Comparison of ENCODE assay signal across 8 cellular contexts in the genomic region with DNA sequence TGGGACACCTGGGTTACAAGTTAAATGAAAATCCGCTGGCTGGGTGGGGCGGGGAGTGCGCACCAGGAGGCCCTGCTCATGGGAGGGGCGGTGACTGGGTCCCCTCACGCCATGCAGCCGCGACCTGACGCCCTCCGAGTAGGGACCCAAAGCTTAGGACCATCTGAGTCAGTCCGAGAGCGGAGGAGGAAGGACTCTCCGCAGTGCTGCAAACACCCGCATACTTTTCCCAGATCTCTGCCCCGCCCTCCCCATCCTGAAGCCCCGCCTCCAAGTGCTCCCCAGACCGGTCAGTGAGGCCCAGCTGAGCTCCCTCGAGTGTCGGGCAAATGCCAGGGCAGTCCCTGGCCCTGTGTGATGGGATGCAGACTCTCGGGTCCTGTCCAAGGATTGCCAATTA. TPM values are rescaled to one million over a fixed set of nuclear protein-coding genes. Genes with fewer than 3 reads are reported as not detected.
DNase-seq lines count a peak whose midpoint lies in the region; ATAC-seq and TF ChIP-seq lines count a peak whose summit lies in the region.

No MANE protein-coding gene starts in this region.

- DNase-seq in CD8-positive, alpha-beta memory T cell, result peak in 1 of 5 donors; percentile 49
- DNase-seq in effector memory CD4-positive, alpha-beta T cell, result no peak
- DNase-seq in NCI-H1048 (lab: John Stamatoyannopoulos, UW) (no peak), NCI-H748 (lab: John Stamatoyannopoulos, UW; ENCODE audit: unreplicated experiment) (no peak)

- no peak overlapping the region for H3K27ac ChIP-seq in CD8-positive, alpha-beta memory T cell (ENCODE audit: low read depth, low read length)
- H3K27ac ChIP-seq in HUES48 (ENCODE audit: low read depth, low read length), result no peak overlapping the region
- no peak overlapping the region for H3K27ac ChIP-seq in effector memory CD4-positive, alpha-beta T cell (ENCODE audit: insufficient read depth, low read length, poor library complexity, severe bottlenecking)
- no peak overlapping the region for H3K27ac ChIP-seq in neural cell (ENCODE audit: low read length)

- H3K9ac ChIP-seq in HUES48 (ENCODE audit: low read depth, low read length) (no peak overlapping the region), neural cell (ENCODE audit: low read length) (no peak overlapping the region)

- POLR2A ChIA-PET in CD8-positive, alpha-beta memory T cell (lab: Charles Lee), result interaction anchor here (1.1 kb wide), 1 partner anchor 9 kb away, joined by 5 read pairs; no protein-coding TSS in a partner anchor

- peak overlapping the region; percentile 84 to 91 (median 87) for H3K4me3 Mint-ChIP-seq in CD8-positive, alpha-beta memory T cell

- no peaks in the 10 kb centered on the region for H3K36me3 ChIP-seq in CD8-positive, alpha-beta memory T cell (ENCODE audit: insufficient read depth, low read length)
- no peaks in the 10 kb centered on the region for H3K36me3 ChIP-seq in HUES48 (ENCODE audit: control insufficient read depth, insufficient read depth, low read length)
- H3K36me3 ChIP-seq in effector memory CD4-positive, alpha-beta T cell (ENCODE audit: control insufficient read depth, insufficient read depth, low read length), result no peaks in the 10 kb centered on the region
- H3K36me3 ChIP-seq in neural cell (ENCODE audit: insufficient read depth, low read length), result no peaks in the 10 kb centered on the region

- peaks cover 0 to 2% (median 0%) of the 10 kb centered on the region in 5 donors for H3K9me3 Mint-ChIP-seq in CD8-positive, alpha-beta memory T cell

- H3K4me2 ChIP-seq in neural cell (ENCODE audit: low read length), result peak overlapping the region; percentile 81

- TF ChIP-seq CTCF in neural cell (IDR thresholded peaks at IDR 0.05; ENCODE audit: poor library complexity, severe bottlenecking), result no peak

- no peaks in the 10 kb centered on the region for H3K9me2 ChIP-seq in neural cell (ENCODE audit: insufficient read depth, low read length)

- peaks cover 35 to 46% (median 37%) of the 10 kb centered on the region in 3 donors for H3K4me1 Mint-ChIP-seq in CD8-positive, alpha-beta memory T cell

- TF ChIP-seq RAD21 in neural cell (conservative IDR thresholded peaks at IDR 0.05), result no peak

- peaks cover 20% of the 10 kb centered on the region for H3K27me3 ChIP-seq in CD8-positive, alpha-beta memory T cell (ENCODE audit: insufficient read depth, low read length, poor library complexity, severe bottlenecking)
- H3K27me3 ChIP-seq in HUES48 (ENCODE audit: control insufficient read depth, insufficient read depth, low read length) (peaks cover 100% of the 10 kb centered on the region), neural cell (ENCODE audit: insufficient read depth, low read depth, low read length) (peaks cover 99% of the 10 kb centered on the region)
- peaks cover 12% of the 10 kb centered on the region for H3K27me3 ChIP-seq in effector memory CD4-positive, alpha-beta T cell (replicated peaks; ENCODE audit: control insufficient read depth, insufficient read depth, low read length, poor library complexity, severe bottlenecking)

- no peaks in the 10 kb centered on the region for H3K36me3 Mint-ChIP-seq in CD8-positive, alpha-beta memory T cell

- CTCF ChIA-PET in CD8-positive, alpha-beta memory T cell (lab: Charles Lee), result interaction anchor here (0.8 to 2.4 kb wide), 8 partner anchors 19 to 515 kb away, joined by 3 to 9 read pairs (median 5); no protein-coding TSS in a partner anchor

- H3K4me3 ChIP-seq in CD8-positive, alpha-beta memory T cell (ENCODE audit: low read length), result peak overlapping the region; percentile 68
- peak overlapping the region; percentile 59 for H3K4me3 ChIP-seq in HUES48 (ENCODE audit: low read depth, low read length)
- peak overlapping the region; percentile 65 for H3K4me3 ChIP-seq in effector memory CD4-positive, alpha-beta T cell (ENCODE audit: insufficient read depth, low read depth, low read length, poor library complexity, severe bottlenecking)
- peak overlapping the region; percentile 68 for H3K4me3 ChIP-seq in neural cell (ENCODE audit: low read length)

- ATAC-seq in HG03108 (IDR thresholded peaks at IDR 0.05; ENCODE audit: unreplicated experiment), result no peak
- ATAC-seq in HG02763 (IDR thresholded peaks at IDR 0.05; ENCODE audit: unreplicated experiment), result no peak

- no peaks in the 10 kb centered on the region for H3F3A ChIP-seq in neural cell (ENCODE audit: insufficient read depth, low read length, poor library complexity, severe bottlenecking)

- H3K4me1 ChIP-seq in CD8-positive, alpha-beta memory T cell (ENCODE audit: insufficient read depth, low read length), result peaks cover 23% of the 10 kb centered on the region
- peaks cover 47% of the 10 kb centered on the region for H3K4me1 ChIP-seq in HUES48 (ENCODE audit: control insufficient read depth, insufficient read depth, low read length)
- peaks cover 26% of the 10 kb centered on the region for H3K4me1 ChIP-seq in effector memory CD4-positive, alpha-beta T cell (ENCODE audit: control insufficient read depth, insufficient read depth, low read length, poor library complexity, severe bottlenecking)

- H3K27me3 Mint-ChIP-seq in CD8-positive, alpha-beta memory T cell, result peaks cover 39 to 40% of the 10 kb centered on the region in 2 donors

- TF ChIP-seq EP300 in neural cell (conservative IDR thresholded peaks at IDR 0.05; ENCODE audit: poor library complexity, severe bottlenecking), result no peak

- H3K79me2 ChIP-seq in neural cell (replicated peaks; ENCODE audit: insufficient read depth, low read length), result no peaks in the 10 kb centered on the region

- no peaks in the 10 kb centered on the region for H3K9me3 ChIP-seq in CD8-positive, alpha-beta memory T cell (ENCODE audit: low read length)
- H3K9me3 ChIP-seq in HUES48 (ENCODE audit: control insufficient read depth, insufficient read depth, low read length) (no peaks in the 10 kb centered on the region), neural cell (ENCODE audit: low read length) (peaks cover 11% of the 10 kb centered on the region)
- no peaks in the 10 kb centered on the region for H3K9me3 ChIP-seq in effector memory CD4-positive, alpha-beta T cell (ENCODE audit: control insufficient read depth, low read length)

- H2AFZ ChIP-seq in neural cell (ENCODE audit: low read depth, low read length), result no peak overlapping the region

- peak overlapping the region in 2 of 8 donors; percentile 40 to 50 for H3K27ac Mint-ChIP-seq in CD8-positive, alpha-beta memory T cell

- no peaks in the 10 kb centered on the region for H4K20me1 ChIP-seq in neural cell (ENCODE audit: insufficient read depth)

TF ChIP-seq in neural cell, 6 proteins besides CTCF, POLR2A, EP300 and RAD21:
- TF ChIP-seq POLR2AphosphoS5 (IDR thresholded peaks at IDR 0.05) (no peak), EZH2 (IDR thresholded peaks at IDR 0.05; ENCODE audit: borderline replicate concordance, insufficient read depth, low read length, poor library complexity, severe bottlenecking) (no peak), MXI1 (conservative IDR thresholded peaks at IDR 0.05; ENCODE audit: poor library complexity, severe bottlenecking) (no peak), REST (IDR thresholded peaks at IDR 0.05; ENCODE audit: borderline replicate concordance) (no peak)

RNA-seq across cellular contexts. Expression of gene FLI1, which starts 6.6 kb away (rescaled TPM):
- total RNA-seq in CD8-positive, alpha-beta memory T cell, result 10 to 100 TPM; 41.7 to 45.2 TPM
- 89.2 TPM for polyA plus RNA-seq in CD8-positive, alpha-beta memory T cell
- 0.38 TPM in 1 of 2 replicates, not detected in the other for polyA plus RNA-seq in neural cell
- not detected in 2 replicates for polyA minus RNA-seq in neural cell

Comparison
In these comparisons a context has a peak if more than half of its experiments do, and no peak if none do; other contexts are left out.
1. RNA of gene FLI1, which starts 6.6 kb away (polyA plus RNA-seq): 89.2 TPM in CD8-positive, alpha-beta memory T cell (single experiment); 0.38 TPM in neural cell; every median in the first group is over 10 times any median in the second.
2. Peak in every context shown above with its lines, with median percentiles within 50 percentile points of each other: H3K4me3 ChIP-seq.